8 cellular contexts compared by ENCODE assay signal in the genomic region with DNA sequence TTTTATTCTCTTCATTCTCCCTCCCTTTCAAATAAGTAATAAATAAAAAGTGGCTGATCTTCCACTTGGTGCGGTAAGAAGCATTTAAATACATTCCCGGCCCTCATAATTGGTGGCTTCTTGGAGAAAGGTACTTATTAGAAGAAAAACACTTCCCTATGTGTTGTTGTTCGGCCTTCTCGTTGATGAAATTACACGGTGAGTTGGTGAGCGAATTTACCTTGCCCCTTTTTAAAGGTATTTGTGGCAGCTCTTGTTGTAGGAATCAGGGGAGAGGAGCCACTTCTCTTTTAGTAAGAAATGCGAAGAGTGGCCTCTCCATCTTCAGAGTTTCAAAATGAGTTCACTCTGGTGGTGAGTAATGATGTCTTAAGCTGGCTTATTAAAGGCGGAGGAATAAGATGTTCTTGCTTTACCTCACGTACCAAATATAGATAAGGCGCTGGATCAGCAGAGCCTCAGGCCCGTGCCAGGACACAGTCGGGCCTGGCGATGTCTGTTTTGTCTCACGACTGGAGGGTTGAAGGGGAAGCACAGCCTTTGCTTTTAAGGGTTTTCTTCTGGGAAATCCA.
DNase-seq lines count a peak whose midpoint lies in the region; ATAC-seq and TF ChIP-seq lines count a peak whose summit lies in the region.

No MANE protein-coding gene starts in this region.

- TF ChIP-seq CTCF in OCI-LY1 (IDR thresholded peaks at IDR 0.05; ENCODE audit: low read length) (no peak), fibroblast of pulmonary artery (IDR thresholded peaks at IDR 0.05; ENCODE audit: low read length, missing control alignments) (no peak)

- H2AFZ ChIP-seq in OCI-LY1 (ENCODE audit: low read length), result no peak overlapping the region

- peaks cover 9% of the 10 kb centered on the region; the same call in 1 of the 2 replicates for H3F3A ChIP-seq in OCI-LY1 (ENCODE audit: insufficient read depth, low read length)

- H3K9ac ChIP-seq in OCI-LY1 (ENCODE audit: low read length), result peak overlapping the region; percentile 9; the same call in 1 of the 2 replicates

- no peak for ATAC-seq in HG02884 (IDR thresholded peaks at IDR 0.05; ENCODE audit: unreplicated experiment)

- no peak overlapping the region for H3K4me3 ChIP-seq in OCI-LY1 (ENCODE audit: low read depth, low read length, poor library complexity, severe bottlenecking)
- H3K4me3 ChIP-seq in fibroblast of pulmonary artery (replicated peaks; ENCODE audit: low read depth, low read length), result peak overlapping the region; percentile 30

- peaks cover 40% of the 10 kb centered on the region for H3K79me2 ChIP-seq in OCI-LY1 (ENCODE audit: insufficient read depth, low read length)

- H3K27ac ChIP-seq in OCI-LY1 (ENCODE audit: low read depth, low read length, poor library complexity, severe bottlenecking), result peak overlapping the region; percentile 90

- peaks cover 82% of the 10 kb centered on the region for H3K4me1 ChIP-seq in OCI-LY1 (ENCODE audit: insufficient read depth, low read length, severe bottlenecking)

- no peaks in the 10 kb centered on the region for H3K27me3 ChIP-seq in OCI-LY1 (ENCODE audit: insufficient read depth, low read length)

- DNase-seq in activated T-cell treated with anti-CD3 and anti-CD28 coated beads for 24 hours (ENCODE audit: low read depth), result peak; percentile 1
- no peak for DNase-seq in activated T-cell treated with anti-CD3 and anti-CD28 coated beads for 4 hours
- peak; percentile 97 for DNase-seq in fibroblast of pulmonary artery (ENCODE audit: low read depth)
- DNase-seq in stromal cell of bone marrow (ENCODE audit: low read depth), result peak; percentile 38
- DNase-seq in COLO668 (lab: John Stamatoyannopoulos, UW; ENCODE audit: unreplicated experiment), result no peak
- DNase-seq in glomerular visceral epithelial cell (ENCODE audit: extremely low spot score), result no peak

- no peaks in the 10 kb centered on the region for H3K9me2 ChIP-seq in OCI-LY1 (ENCODE audit: low read depth, low read length)

- peaks cover 41% of the 10 kb centered on the region for H3K36me3 ChIP-seq in OCI-LY1 (ENCODE audit: insufficient read depth, low read length)

- H3K4me2 ChIP-seq in OCI-LY1 (ENCODE audit: low read length), result peak overlapping the region; percentile 7; the same call in 1 of the 2 replicates

- no peaks in the 10 kb centered on the region for H3K9me3 ChIP-seq in OCI-LY1 (ENCODE audit: low read length)

- H4K20me1 ChIP-seq in OCI-LY1 (ENCODE audit: insufficient read depth, low read length), result no peaks in the 10 kb centered on the region

Comparison
In these comparisons a context has a peak if more than half of its experiments do, and no peak if none do; other contexts are left out.
1. DNase-seq: peak in activated T-cell treated with anti-CD3 and anti-CD28 coated beads for 24 hours (single experiment), fibroblast of pulmonary artery (single experiment) and stromal cell of bone marrow (single experiment); none in activated T-cell treated with anti-CD3 and anti-CD28 coated beads for 4 hours (single experiment), COLO668 (single experiment) and glomerular visceral epithelial cell (single experiment).